ENCODE assay signal across 10 cellular contexts in genomic region chr12:75954076-75954475, GRCh38.
A peak's percentile ranks its signal among the peaks of the same experiment; 100 is the strongest.
DNase-seq lines count a peak whose midpoint lies in the region; TF ChIP-seq lines count a peak whose summit lies in the region.
"Had no signal": no experiment of that assay in that cellular context is flagged by ENCODE, and none has a peak within 500 bp of the region (broad histone marks: within the 10 kb centered on the region; RNA-seq: fewer than 3 reads in every experiment).

No MANE protein-coding gene starts in this region.

- no peak for TF ChIP-seq POLR2A in testis (IDR thresholded peaks at IDR 0.05)

- no peaks in the 10 kb centered on the region for H3K27me3 ChIP-seq in BJ (ENCODE audit: control insufficient read depth, insufficient read depth, low read length)
- H3K27me3 ChIP-seq in MG63, result no peaks in the 10 kb centered on the region
- H3K27me3 ChIP-seq in testis, result no peaks in the 10 kb centered on the region

- CTCF ChIA-PET in BJ (lab: Yijun Ruan, JAX), result interaction anchor here (0.7 kb wide), 1 partner anchor 30 kb away, joined by 3 read pairs; no protein-coding TSS in a partner anchor

- intact Hi-C loops in testis (cut with DNase I; ENCODE audit: low total_unique reads), result no loop called here

- no peaks in the 10 kb centered on the region for H3K9me3 ChIP-seq in MG63
- H3K9me3 ChIP-seq in mesodermal cell (ENCODE audit: control insufficient read depth, low read length), result no peaks in the 10 kb centered on the region
- no peaks in the 10 kb centered on the region for H3K9me3 ChIP-seq in testis

- DNase-seq in BJ (ENCODE audit: low read depth) (peak; percentile 94), MG63 (peak; percentile 58), dermis blood vessel endothelial cell (peak; percentile 78), GM13976 (ENCODE audit: low spot score) (no peak), NCI-H1436 (lab: John Stamatoyannopoulos, UW) (no peak), iPS-NIHi7 (ENCODE audit: extremely low spot score) (no peak), testis (no peak)
- DNase-seq: GF-D8; naive thymus-derived CD4-positive, alpha-beta T cell had no signal

- in situ Hi-C loops in GM13976 (cut with MboI; ENCODE audit: low sequenced_read_pairs, unreplicated experiment), result no loop called here

- H3K4me3 ChIP-seq in BJ (ENCODE audit: low read depth, low read length) (no peak overlapping the region), MG63 (no peak overlapping the region), mesodermal cell (ENCODE audit: extremely low read depth, insufficient read depth, low read length, poor library complexity, severe bottlenecking) (no peak overlapping the region), testis (no peak overlapping the region)

- H3K36me3 ChIP-seq in BJ (ENCODE audit: control insufficient read depth, insufficient read depth, low read length) (no peaks in the 10 kb centered on the region), MG63 (no peaks in the 10 kb centered on the region), mesodermal cell (ENCODE audit: control insufficient read depth, insufficient read depth, low read length) (no peaks in the 10 kb centered on the region), testis (ENCODE audit: low read depth, missing control alignments) (no peaks in the 10 kb centered on the region)

- peaks cover 32% of the 10 kb centered on the region for H3K4me1 ChIP-seq in mesodermal cell (ENCODE audit: control insufficient read depth, insufficient read depth, low read length, poor library complexity, severe bottlenecking)
- H3K4me1 ChIP-seq in testis, result no peaks in the 10 kb centered on the region

- WGBS in mesodermal cell (ENCODE audit: insufficient coverage in 2 of 2), 2 experiments, result no CpG with 5 or more reads among the region's 3 CpGs
- 68 to 72% methylated on average over 3 of the region's 3 CpGs for WGBS in testis, 2 donors

- POLR2A ChIA-PET in BJ (lab: Charles Lee), result no interaction called here

- H3K27ac ChIP-seq in mesodermal cell (ENCODE audit: low read depth, low read length, severe bottlenecking) (peak overlapping the region; percentile 93), testis (no peak overlapping the region)

- no peak for TF ChIP-seq CTCF in BJ (IDR thresholded peaks at IDR 0.05; ENCODE audit: insufficient read depth, low read depth, low read length)
- no peak for TF ChIP-seq CTCF in GM13976 (IDR thresholded peaks at IDR 0.05; ENCODE audit: borderline replicate concordance, control extremely low read depth, extremely low read depth, insufficient read depth, missing control alignments)
- no peak for TF ChIP-seq CTCF in testis (IDR thresholded peaks at IDR 0.05)

Comparison
In these comparisons a context has a peak if more than half of its experiments do, and no peak if none do; other contexts are left out.
1. DNase-seq: peak in BJ (single experiment), MG63 (single experiment) and dermis blood vessel endothelial cell (single experiment); none in GM13976 (single experiment), NCI-H1436 (single experiment), iPS-NIHi7 (single experiment) and testis (single experiment).